In genomic region chr2:179556425-179556824, GRCh38 we compare ENCODE assay signal across 23 cellular contexts.
"Had no signal": no experiment of that assay in that cellular context is flagged by ENCODE, and none has a peak within 500 bp of the region (broad histone marks: within the 10 kb centered on the region; RNA-seq: fewer than 3 reads in every experiment).

No MANE protein-coding gene starts in this region.

- DNase-seq: activated CD4-positive, alpha-beta T cell treated with anti-CD3 and anti-CD28 coated beads for 48 hours; activated CD4-positive, alpha-beta T cell treated with anti-CD3 and anti-CD28 coated beads, Interleukin-2, amount 50 U/mL, for 4 hours; activated CD4-positive, CD25-positive, alpha-beta regulatory T cell treated with anti-CD3 and anti-CD28 coated beads, Interleukin-2, amount 50 U/mL, for 72 hours; activated CD8-positive, alpha-beta memory T cell treated with anti-CD3 and anti-CD28 coated beads, Interleukin-2, amount 50 U/mL, for 48 hours; activated CD8-positive, alpha-beta T cell treated with anti-CD3 and anti-CD28 coated beads, Interleukin-2, amount 10 ng/mL, durations not matched to agents 7 days and 5 days; activated naive CD4-positive, alpha-beta T cell treated with anti-CD3 and anti-CD28 coated beads, Interleukin-2, amount 50 U/mL, for 16 hours; activated naive CD8-positive, alpha-beta T cell treated with anti-CD3 and anti-CD28 coated beads, Interleukin-2, amount 10 ng/mL, durations not matched to agents 7 days and 5 days; activated T-cell treated with anti-CD3 and anti-CD28 coated beads, Interleukin-2, amount 50 U/mL, for 1 hour; aorta; central memory CD4-positive, alpha-beta T cell; KG1; NCI-H1092; NCI-H1417; NCI-H1930; NCI-H2107; NCI-H510A treated with DMSO at 0.1 percent for 48 hours; SHP77; SW 1271 had no signal

- H3K27me3 ChIP-seq: breast epithelium, SJSA1 had no signal

- H3K27ac ChIP-seq: breast epithelium, SJSA1 had no signal

- H3K36me3 ChIP-seq: breast epithelium, SJSA1 had no signal

- H3K9me3 Mint-ChIP-seq: activated naive CD8-positive, alpha-beta T cell treated with anti-CD3 and anti-CD28 coated beads, Interleukin-2, amount 10 ng/mL, durations not matched to agents 7 days and 5 days; T-helper 2 cell treated with Interferon-gamma antibody and Interleukin-4, amounts not matched to agents 5 μg/mL and 100 μg/mL, for 36 hours; WTC11 had no signal

- ATAC-seq: activated CD8-positive, alpha-beta T cell treated with anti-CD3 and anti-CD28 coated beads, Interleukin-2, amount 10 ng/mL, durations not matched to agents 7 days and 5 days; SK-N-SH treated with all-trans-retinoic acid at 6 μM for 48 hours; WTC11 had no signal

- H3K4me1 Mint-ChIP-seq: activated naive CD8-positive, alpha-beta T cell treated with anti-CD3 and anti-CD28 coated beads, Interleukin-2, amount 10 ng/mL, durations not matched to agents 7 days and 5 days had no signal

- H3K9me3 ChIP-seq: breast epithelium, SJSA1 had no signal

- H3K36me3 Mint-ChIP-seq: activated naive CD8-positive, alpha-beta T cell treated with anti-CD3 and anti-CD28 coated beads, Interleukin-2, amount 10 ng/mL, durations not matched to agents 7 days and 5 days; WTC11 had no signal

- H3K27ac Mint-ChIP-seq: activated CD8-positive, alpha-beta T cell treated with anti-CD3 and anti-CD28 coated beads, Interleukin-2, amount 10 ng/mL, durations not matched to agents 7 days and 5 days; activated naive CD8-positive, alpha-beta T cell treated with anti-CD3 and anti-CD28 coated beads, Interleukin-2, amount 10 ng/mL, durations not matched to agents 7 days and 5 days; T-helper 2 cell treated with Interferon-gamma antibody and Interleukin-4, amounts not matched to agents 5 μg/mL and 100 μg/mL, for 36 hours; WTC11 had no signal

- H3K4me3 Mint-ChIP-seq: activated CD8-positive, alpha-beta T cell treated with anti-CD3 and anti-CD28 coated beads, Interleukin-2, amount 10 ng/mL, durations not matched to agents 7 days and 5 days; activated naive CD8-positive, alpha-beta T cell treated with anti-CD3 and anti-CD28 coated beads, Interleukin-2, amount 10 ng/mL, durations not matched to agents 7 days and 5 days; T-helper 2 cell treated with Interferon-gamma antibody and Interleukin-4, amounts not matched to agents 5 μg/mL and 100 μg/mL, for 36 hours; WTC11 had no signal

- H3K4me3 ChIP-seq: breast epithelium, SJSA1 had no signal

- H3K4me1 ChIP-seq: breast epithelium, SJSA1 had no signal
